In genomic region chr18:44800766-44801165, GRCh38 we compare ENCODE assay signal across 6 cellular contexts.
DNase-seq lines count a peak whose midpoint lies in the region; ATAC-seq and TF ChIP-seq lines count a peak whose summit lies in the region.
"Not testable (repeated sequence)": the region's sequence is repeated elsewhere in the genome, so short reads cannot be mapped to it uniquely, and the experiment has no call there.

No MANE protein-coding gene starts in this region.

- peaks cover 17% of the 10 kb centered on the region for H3K36me3 Mint-ChIP-seq in IgD-negative memory B cell
- peaks cover 13% of the 10 kb centered on the region for H3K36me3 Mint-ChIP-seq in activated naive CD8-positive, alpha-beta T cell treated with anti-CD3 and anti-CD28 coated beads, Interleukin-2, amount 10 ng/mL, durations not matched to agents 7 days and 5 days
- H3K36me3 Mint-ChIP-seq in memory B cell, result peaks cover 36% of the 10 kb centered on the region
- H3K36me3 Mint-ChIP-seq in stimulated activated naive B cell treated with anti-CD40 and anti-IgM and Interleukin-4, amounts not matched to agents 10 μg/mL and 1 μg/mL and 100 μg/mL, for 72 hours, result peaks cover 66 to 78% of the 10 kb centered on the region in 2 donors

- not testable (repeated sequence) for TF ChIP-seq CTCF in body of pancreas (IDR thresholded peaks at IDR 0.05); psoas muscle (IDR thresholded peaks at IDR 0.05)

- peaks cover 59 to 83% (median 76%) of the 10 kb centered on the region in 3 donors for H3K4me1 Mint-ChIP-seq in IgD-negative memory B cell
- H3K4me1 Mint-ChIP-seq in activated naive CD8-positive, alpha-beta T cell treated with anti-CD3 and anti-CD28 coated beads, Interleukin-2, amount 10 ng/mL, durations not matched to agents 7 days and 5 days, result peaks cover 32% of the 10 kb centered on the region
- peaks cover 71% of the 10 kb centered on the region for H3K4me1 Mint-ChIP-seq in memory B cell
- H3K4me1 Mint-ChIP-seq in stimulated activated naive B cell treated with anti-CD40 and anti-IgM and Interleukin-4, amounts not matched to agents 10 μg/mL and 1 μg/mL and 100 μg/mL, for 72 hours, result peaks cover 80 to 100% of the 10 kb centered on the region in 2 donors

- peaks cover 97% of the 10 kb centered on the region for H3K4me1 ChIP-seq in body of pancreas
- H3K4me1 ChIP-seq in psoas muscle, result peaks cover 68% of the 10 kb centered on the region

- not testable (repeated sequence) for ATAC-seq in activated naive CD8-positive, alpha-beta T cell treated with anti-CD3 and anti-CD28 coated beads, Interleukin-2, amount 10 ng/mL, durations not matched to agents 7 days and 5 days (ENCODE audit: low read depth); body of pancreas; memory B cell (ENCODE audit: low read depth); psoas muscle; stimulated activated naive B cell treated with anti-CD40 and anti-IgM and Interleukin-4, amounts not matched to agents 10 μg/mL and 1 μg/mL and 100 μg/mL, for 72 hours (replicated peaks)

- H3K9me3 ChIP-seq in body of pancreas, psoas muscle: not testable (repeated sequence)

- not testable (repeated sequence) for H3K9me3 Mint-ChIP-seq in IgD-negative memory B cell; activated naive CD8-positive, alpha-beta T cell treated with anti-CD3 and anti-CD28 coated beads, Interleukin-2, amount 10 ng/mL, durations not matched to agents 7 days and 5 days; memory B cell; stimulated activated naive B cell treated with anti-CD40 and anti-IgM and Interleukin-4, amounts not matched to agents 10 μg/mL and 1 μg/mL and 100 μg/mL, for 72 hours

- H3K36me3 ChIP-seq in body of pancreas (replicated peaks in 1 of 2; ENCODE audit: insufficient read depth in 1 of 2, low read depth in 2 of 2); psoas muscle (ENCODE audit: insufficient read depth in 1 of 2, low read depth in 1 of 2): not testable (repeated sequence)

- H3K27ac ChIP-seq in body of pancreas, result peak overlapping the region in 3 of 4 donors; percentile 79 to 87 (median 79)
- H3K27ac ChIP-seq in psoas muscle, result peak overlapping the region; percentile 64

- peak overlapping the region in 2 of 3 donors; percentile 91 to 95 for H3K27ac Mint-ChIP-seq in IgD-negative memory B cell
- H3K27ac Mint-ChIP-seq in activated naive CD8-positive, alpha-beta T cell treated with anti-CD3 and anti-CD28 coated beads, Interleukin-2, amount 10 ng/mL, durations not matched to agents 7 days and 5 days, result peak overlapping the region; percentile 67
- peak overlapping the region; percentile 94 for H3K27ac Mint-ChIP-seq in memory B cell
- peak overlapping the region; percentile 98 for H3K27ac Mint-ChIP-seq in stimulated activated naive B cell treated with anti-CD40 and anti-IgM and Interleukin-4, amounts not matched to agents 10 μg/mL and 1 μg/mL and 100 μg/mL, for 72 hours

- intact Hi-C loops in body of pancreas (cut with DNase I), result not testable (repeated sequence)
- intact Hi-C loops in psoas muscle (cut with DNase I), result loop anchor here in 1 of 2 donors (5.0 kb wide), 1 partner anchor 118 kb away; the partner anchor contains the start of gene SETBP1

- not testable (repeated sequence) for H3K27me3 ChIP-seq in body of pancreas; psoas muscle (ENCODE audit: insufficient read depth in 3 of 3, low read length in 2 of 3)

- H3K4me3 Mint-ChIP-seq in IgD-negative memory B cell, result peak overlapping the region in 2 of 4 donors; percentile 71 to 84
- peak overlapping the region; percentile 70 for H3K4me3 Mint-ChIP-seq in activated naive CD8-positive, alpha-beta T cell treated with anti-CD3 and anti-CD28 coated beads, Interleukin-2, amount 10 ng/mL, durations not matched to agents 7 days and 5 days
- not testable (repeated sequence) for H3K4me3 Mint-ChIP-seq in memory B cell
- peak overlapping the region; percentile 27 to 70 for H3K4me3 Mint-ChIP-seq in stimulated activated naive B cell treated with anti-CD40 and anti-IgM and Interleukin-4, amounts not matched to agents 10 μg/mL and 1 μg/mL and 100 μg/mL, for 72 hours

- not testable (repeated sequence) for H3K27me3 Mint-ChIP-seq in IgD-negative memory B cell; activated naive CD8-positive, alpha-beta T cell treated with anti-CD3 and anti-CD28 coated beads, Interleukin-2, amount 10 ng/mL, durations not matched to agents 7 days and 5 days; memory B cell; stimulated activated naive B cell treated with anti-CD40 and anti-IgM and Interleukin-4, amounts not matched to agents 10 μg/mL and 1 μg/mL and 100 μg/mL, for 72 hours

- DNase-seq in activated naive CD8-positive, alpha-beta T cell treated with anti-CD3 and anti-CD28 coated beads, Interleukin-2, amount 10 ng/mL, durations not matched to agents 7 days and 5 days; body of pancreas; memory B cell (ENCODE audit: low spot score in 2 of 2); psoas muscle; stimulated activated naive B cell treated with anti-CD40 and anti-IgM and Interleukin-4, amounts not matched to agents 10 μg/mL and 1 μg/mL and 100 μg/mL, for 72 hours: not testable (repeated sequence)

- WGBS in body of pancreas, 2 donors, result 87 to 93% methylated on average over 8 of the region's 8 CpGs
- WGBS in psoas muscle, 3 donors, result 95 to 99% (median 98%) methylated on average over 8 of the region's 8 CpGs

- not testable (repeated sequence) for TF ChIP-seq POLR2A in body of pancreas (IDR thresholded peaks at IDR 0.05)

- not testable (repeated sequence) for H3K4me3 ChIP-seq in body of pancreas, psoas muscle

- POLR2A ChIA-PET in activated naive CD8-positive, alpha-beta T cell treated with anti-CD3 and anti-CD28 coated beads, Interleukin-2, amount 10 ng/mL, durations not matched to agents 7 days and 5 days (lab: Charles Lee), result not testable (repeated sequence)
